ENCODE assay signal across 1 cellular context in the genomic region with DNA sequence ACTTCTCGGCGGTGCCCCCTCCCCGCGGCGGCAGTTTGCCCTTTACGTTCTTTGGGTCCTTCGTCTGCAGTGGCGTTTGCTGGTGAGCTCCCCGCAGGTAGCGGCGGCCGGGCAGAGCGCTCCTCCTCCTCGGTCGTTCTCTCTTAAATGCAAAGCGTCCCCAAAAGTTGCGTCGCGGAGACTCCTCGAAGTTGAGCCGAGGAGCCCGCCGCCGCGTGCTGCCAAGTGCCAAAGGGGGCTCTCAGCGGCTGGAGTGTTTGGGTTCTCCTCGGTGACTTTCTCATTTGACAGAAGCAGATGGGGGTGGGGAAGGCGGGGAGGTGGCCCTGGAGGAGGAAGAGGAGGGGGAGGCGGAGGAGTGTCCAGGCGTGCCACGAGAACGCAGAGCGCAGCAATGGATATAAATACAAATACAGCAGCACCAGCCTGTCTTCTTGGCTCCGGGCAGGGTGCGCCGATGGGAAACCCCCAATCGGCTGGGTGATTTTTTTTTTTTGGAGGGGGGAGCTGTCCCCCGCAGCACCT.
TF ChIP-seq lines count a peak whose summit lies in the region.

A gene (minus strand): TSS at position 259 of the 525 bp plus-strand sequence. CDS start 496 bp downstream, outside the sequence.

TF ChIP-seq in HEK293, 187 proteins besides CTCF, POLR2A, EP300 and RAD21 (continued from another document):
- TF ChIP-seq, protein P1, sequence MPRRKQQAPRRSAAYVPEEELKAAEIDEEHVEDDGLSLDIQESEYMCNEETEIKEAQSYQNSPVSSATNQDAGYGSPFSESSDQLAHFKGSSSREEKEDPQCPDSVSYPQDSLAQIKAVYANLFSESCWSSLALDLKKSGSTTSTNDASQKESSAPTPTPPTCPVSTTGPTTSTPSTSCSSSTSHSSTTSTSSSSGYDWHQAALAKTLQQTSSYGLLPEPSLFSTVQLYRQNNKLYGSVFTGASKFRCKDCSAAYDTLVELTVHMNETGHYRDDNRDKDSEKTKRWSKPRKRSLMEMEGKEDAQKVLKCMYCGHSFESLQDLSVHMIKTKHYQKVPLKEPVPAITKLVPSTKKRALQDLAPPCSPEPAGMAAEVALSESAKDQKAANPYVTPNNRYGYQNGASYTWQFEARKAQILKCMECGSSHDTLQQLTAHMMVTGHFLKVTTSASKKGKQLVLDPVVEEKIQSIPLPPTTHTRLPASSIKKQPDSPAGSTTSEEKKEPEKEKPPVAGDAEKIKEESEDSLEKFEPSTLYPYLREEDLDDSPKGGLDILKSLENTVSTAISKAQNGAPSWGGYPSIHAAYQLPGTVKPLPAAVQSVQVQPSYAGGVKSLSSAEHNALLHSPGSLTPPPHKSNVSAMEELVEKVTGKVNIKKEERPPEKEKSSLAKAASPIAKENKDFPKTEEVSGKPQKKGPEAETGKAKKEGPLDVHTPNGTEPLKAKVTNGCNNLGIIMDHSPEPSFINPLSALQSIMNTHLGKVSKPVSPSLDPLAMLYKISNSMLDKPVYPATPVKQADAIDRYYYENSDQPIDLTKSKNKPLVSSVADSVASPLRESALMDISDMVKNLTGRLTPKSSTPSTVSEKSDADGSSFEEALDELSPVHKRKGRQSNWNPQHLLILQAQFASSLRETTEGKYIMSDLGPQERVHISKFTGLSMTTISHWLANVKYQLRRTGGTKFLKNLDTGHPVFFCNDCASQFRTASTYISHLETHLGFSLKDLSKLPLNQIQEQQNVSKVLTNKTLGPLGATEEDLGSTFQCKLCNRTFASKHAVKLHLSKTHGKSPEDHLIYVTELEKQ (tag by site-specific recombination; IDR thresholded peaks at IDR 0.05; ENCODE audit: borderline replicate concordance), result no peak
- TF ChIP-seq ZIC2 (tag by site-specific recombination; IDR thresholded peaks at IDR 0.05) (0 out of 2 replicates have a peak, but pooled peaks have one; percentile 18), ZNF623 (tag by site-specific recombination; IDR thresholded peaks at IDR 0.05) (no peak), ZNF146 (tag by site-specific recombination; IDR thresholded peaks at IDR 0.05) (no peak), ZNF561 (tag by site-specific recombination; IDR thresholded peaks at IDR 0.05; ENCODE audit: borderline replicate concordance) (0 out of 2 replicates have a peak, but pooled peaks have one; percentile 13), ZNF133 (tag by site-specific recombination; IDR thresholded peaks at IDR 0.05) (no peak), GLIS1 (tag by site-specific recombination; IDR thresholded peaks at IDR 0.05) (peak; percentile 5; the same call in 1 of the 2 replicates)
- TF ChIP-seq, protein P2, sequence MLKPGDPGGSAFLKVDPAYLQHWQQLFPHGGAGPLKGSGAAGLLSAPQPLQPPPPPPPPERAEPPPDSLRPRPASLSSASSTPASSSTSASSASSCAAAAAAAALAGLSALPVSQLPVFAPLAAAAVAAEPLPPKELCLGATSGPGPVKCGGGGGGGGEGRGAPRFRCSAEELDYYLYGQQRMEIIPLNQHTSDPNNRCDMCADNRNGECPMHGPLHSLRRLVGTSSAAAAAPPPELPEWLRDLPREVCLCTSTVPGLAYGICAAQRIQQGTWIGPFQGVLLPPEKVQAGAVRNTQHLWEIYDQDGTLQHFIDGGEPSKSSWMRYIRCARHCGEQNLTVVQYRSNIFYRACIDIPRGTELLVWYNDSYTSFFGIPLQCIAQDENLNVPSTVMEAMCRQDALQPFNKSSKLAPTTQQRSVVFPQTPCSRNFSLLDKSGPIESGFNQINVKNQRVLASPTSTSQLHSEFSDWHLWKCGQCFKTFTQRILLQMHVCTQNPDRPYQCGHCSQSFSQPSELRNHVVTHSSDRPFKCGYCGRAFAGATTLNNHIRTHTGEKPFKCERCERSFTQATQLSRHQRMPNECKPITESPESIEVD (tag by site-specific recombination; IDR thresholded peaks at IDR 0.05), result no peak
